Comparison of ENCODE assay signal across 18 cellular contexts in genomic region chr16:85531516-85531915, GRCh38.
"Had no signal": no experiment of that assay in that cellular context is flagged by ENCODE, and none has a peak within 500 bp of the region (broad histone marks: within the 10 kb centered on the region; RNA-seq: fewer than 3 reads in every experiment).

No MANE protein-coding gene starts in this region.

- ATAC-seq: activated CD8-positive, alpha-beta T cell treated with anti-CD3 and anti-CD28 coated beads, Interleukin-2, amount 10 ng/mL, durations not matched to agents 7 days and 5 days; naive thymus-derived CD4-positive, alpha-beta T cell; stimulated activated naive CD8-positive, alpha-beta T cell treated with anti-CD3 and anti-CD28 coated beads, Interleukin-15, amount 100 ng/mL, for 72 hours; WTC11 had no signal

- H3K9me3 ChIP-seq: neutrophil, spleen, testis had no signal

- H3K36me3 ChIP-seq: brain microvascular endothelial cell, neutrophil, spleen had no signal

- H3K4me3 ChIP-seq: dorsolateral prefrontal cortex, spleen, testis had no signal

- DNase-seq: activated CD4-positive, alpha-beta T cell treated with anti-CD3 and anti-CD28 coated beads for 48 hours; activated CD8-positive, alpha-beta memory T cell treated with anti-CD3 and anti-CD28 coated beads, Interleukin-2, amount 50 U/mL, for 4 hours; activated CD8-positive, alpha-beta T cell treated with anti-CD3 and anti-CD28 coated beads, Interleukin-2, amount 10 ng/mL, durations not matched to agents 7 days and 5 days; activated gamma-delta T cell treated with Interleukin-2 at 50 U/mL for 16 hours; activated naive CD8-positive, alpha-beta T cell treated with anti-CD3 and anti-CD28 coated beads for 36 hours; activated T-cell treated with anti-CD3 and anti-CD28 coated beads, Interleukin-2, amount 50 U/mL, for 48 hours; brain microvascular endothelial cell; dorsolateral prefrontal cortex; endodermal cell; erythroblast; hippocampal formation; naive thymus-derived CD4-positive, alpha-beta T cell; spleen; stimulated activated naive CD8-positive, alpha-beta T cell treated with anti-CD3 and anti-CD28 coated beads, Interleukin-15, amount 100 ng/mL, for 72 hours; SW 1271; testis had no signal

- H3K27me3 ChIP-seq: brain microvascular endothelial cell, dorsolateral prefrontal cortex, neutrophil, spleen, testis had no signal

- H3K27ac ChIP-seq: brain microvascular endothelial cell, neutrophil, spleen, testis had no signal
